ENCODE assay signal across 16 cellular contexts in the genomic region with DNA sequence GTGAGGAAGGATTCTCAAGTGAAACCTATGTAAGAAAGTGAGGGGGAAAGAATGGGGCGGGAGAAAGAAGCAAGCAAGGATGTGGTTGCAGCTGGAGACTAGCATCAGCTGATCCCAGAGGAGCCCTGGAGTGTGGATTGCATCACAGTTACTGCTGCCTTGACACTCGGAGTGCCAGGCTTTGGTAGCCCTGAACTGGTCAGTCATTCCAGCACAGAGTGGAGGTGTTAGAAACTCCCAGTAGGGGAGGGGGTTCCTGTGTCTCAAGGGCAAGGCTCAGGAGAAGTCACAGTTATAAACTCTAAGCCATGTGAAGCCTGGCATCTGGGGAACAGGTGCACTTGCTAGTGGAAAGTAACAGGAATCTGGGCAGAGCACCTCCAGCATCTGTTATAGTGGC. TPM values are rescaled to one million over a fixed set of nuclear protein-coding genes. Genes with fewer than 3 reads are reported as not detected.
DNase-seq lines count a peak whose midpoint lies in the region; ATAC-seq, FAIRE-seq and TF ChIP-seq lines count a peak whose summit lies in the region.
"Had no signal": no experiment of that assay in that cellular context is flagged by ENCODE, and none has a peak within 500 bp of the region (broad histone marks: within the 10 kb centered on the region; RNA-seq: fewer than 3 reads in every experiment).

No MANE protein-coding gene starts in this region.

- intact Hi-C loops in pancreas (cut with DNase I), result no loop called here
- intact Hi-C loops in ascending aorta (cut with DNase I), result no loop called here

- no peak overlapping the region for H2BK5ac ChIP-seq in H1 (ENCODE audit: low read depth, low read length)

- H3K79me1 ChIP-seq in H1 (ENCODE audit: low read depth, low read length), result no peaks in the 10 kb centered on the region; the same call in 1 of the 2 replicates

- TF ChIP-seq CTCF in H1 (IDR thresholded peaks at IDR 0.05; ENCODE audit: control extremely low read depth in 1 of 3, insufficient read depth in 1 of 3, low read depth in 1 of 3, low read length in 3 of 3) (no peak), pancreas (IDR thresholded peaks at IDR 0.05) (no peak), ascending aorta (IDR thresholded peaks at IDR 0.05) (no peak)

- no peak for TF ChIP-seq EP300 in H1 (IDR thresholded peaks at IDR 0.05; ENCODE audit: borderline replicate concordance in 1 of 2, low read depth in 2 of 2, low read length in 2 of 2)

- no peak overlapping the region for H2AK5ac ChIP-seq in H1 (ENCODE audit: low read depth, low read length)

- no peaks in the 10 kb centered on the region for H3K23me2 ChIP-seq in H1 (ENCODE audit: low read depth, low read length)

- H3K4me3 ChIP-seq in H1 (ENCODE audit: extremely low read depth in 1 of 4, insufficient read depth in 2 of 4, low read depth in 3 of 4, low read length in 4 of 4), result no peak overlapping the region
- no peak overlapping the region for H3K4me3 ChIP-seq in pancreas
- no peak overlapping the region for H3K4me3 ChIP-seq in ascending aorta
- H3K4me3 ChIP-seq: BLaER1 treated with 17β-estradiol and CSF1 and Interleukin-3, amounts not matched to agents 10 nM and 100 nM; GM23248; SJCRH30 had no signal

- POLR2A ChIA-PET in H1 (lab: Charles Lee; ENCODE audit: partially characterized antibody), result no interaction called here

- H4K8ac ChIP-seq in H1 (ENCODE audit: extremely low read depth, insufficient read depth, low read length), result no peak overlapping the region

- no peak overlapping the region for H3K14ac ChIP-seq in H1 (ENCODE audit: insufficient read length)

- H3K9ac ChIP-seq in H1 (replicated peaks in 1 of 4; ENCODE audit: extremely low read depth in 1 of 4, low read depth in 3 of 4, low read length in 3 of 4), result no peak overlapping the region
- H3K9ac ChIP-seq: BLaER1 treated with 17β-estradiol and CSF1 and Interleukin-3, amounts not matched to agents 10 nM and 100 nM; GM23248 had no signal

- CTCF ChIA-PET in H1 (lab: Charles Lee; ENCODE audit: partially characterized antibody), result interaction anchor here (0.5 to 2.3 kb wide), 6 partner anchors 10 to 264 kb away, joined by 3 to 10 read pairs (median 3); no protein-coding TSS in a partner anchor

- H3K27ac ChIP-seq in H1 (ENCODE audit: low read depth, low read length), result no peak overlapping the region
- H3K27ac ChIP-seq in pancreas, result no peak overlapping the region
- H3K27ac ChIP-seq in ascending aorta, result no peak overlapping the region
- H3K27ac ChIP-seq: BLaER1 treated with 17β-estradiol and CSF1 and Interleukin-3, amounts not matched to agents 10 nM and 100 nM; GM23248; SJCRH30 had no signal

- no peak overlapping the region for H2BK120ac ChIP-seq in H1 (replicated peaks; ENCODE audit: low read depth, low read length)

- no peak overlapping the region for H3K23ac ChIP-seq in H1 (ENCODE audit: insufficient read length)

- H3K27me3 ChIP-seq in H1 (replicated peaks in 1 of 4; ENCODE audit: control insufficient read depth in 3 of 4, extremely low read depth in 1 of 4, insufficient read depth in 3 of 4, low read length in 3 of 4), result no peaks in the 10 kb centered on the region
- H3K27me3 ChIP-seq in pancreas, result no peaks in the 10 kb centered on the region
- no peaks in the 10 kb centered on the region for H3K27me3 ChIP-seq in ascending aorta
- H3K27me3 ChIP-seq: BLaER1 treated with 17β-estradiol and CSF1 and Interleukin-3, amounts not matched to agents 10 nM and 100 nM; SJCRH30 had no signal

- no peak overlapping the region for H4K5ac ChIP-seq in H1 (ENCODE audit: insufficient read length, low read depth, low read length)

- H3K36me3 ChIP-seq in H1 (ENCODE audit: control insufficient read depth in 2 of 4, insufficient read depth in 4 of 4, low read length in 3 of 4), result no peaks in the 10 kb centered on the region
- H3K36me3 ChIP-seq in pancreas, result no peaks in the 10 kb centered on the region
- no peaks in the 10 kb centered on the region for H3K36me3 ChIP-seq in ascending aorta
- H3K36me3 ChIP-seq: BLaER1 treated with 17β-estradiol and CSF1 and Interleukin-3, amounts not matched to agents 10 nM and 100 nM; SJCRH30 had no signal

- no peak overlapping the region for H4K91ac ChIP-seq in H1 (replicated peaks; ENCODE audit: insufficient read length, low read length)

- no peaks in the 10 kb centered on the region for H3K9me3 ChIP-seq in H1 (ENCODE audit: insufficient read depth in 2 of 2, low read depth in 1 of 2, low read length in 1 of 2)
- no peaks in the 10 kb centered on the region for H3K9me3 ChIP-seq in pancreas
- no peaks in the 10 kb centered on the region for H3K9me3 ChIP-seq in ascending aorta
- H3K9me3 ChIP-seq: BLaER1 treated with 17β-estradiol and CSF1 and Interleukin-3, amounts not matched to agents 10 nM and 100 nM; SJCRH30 had no signal

- no peak overlapping the region for H2BK15ac ChIP-seq in H1 (ENCODE audit: low read length)

- DNase-seq in AG20443 (ENCODE audit: low spot score), result peak; percentile 16
- peak; percentile 11 to 73 for DNase-seq in NCI-H524 (lab: John Stamatoyannopoulos, UW)
- no peak for DNase-seq in H1 (ENCODE audit: low read depth in 1 of 2, low spot score in 2 of 2)
- peak in 3 of 6 donors; percentile 25 to 41 (median 26) for DNase-seq in pancreas
- DNase-seq in ascending aorta (ENCODE audit: low spot score in 2 of 2), result no peak
- no peak for DNase-seq in GM12891 (ENCODE audit: insufficient read length, low spot score)
- DNase-seq: CD8-positive, alpha-beta memory T cell; GF-D8; GM23248; KG1; NCI-H1092 treated with DMSO at 0.1 percent for 48 hours; PC-3; SJCRH30 had no signal

- no peak overlapping the region for H2BK20ac ChIP-seq in H1 (ENCODE audit: low read length)

- no peaks in the 10 kb centered on the region for H3K79me2 ChIP-seq in H1 (ENCODE audit: control insufficient read depth in 1 of 2, insufficient read depth in 2 of 2, low read length in 2 of 2)

- no peak overlapping the region for H3K56ac ChIP-seq in H1 (replicated peaks; ENCODE audit: insufficient read length, low read depth, low read length)

- no peak for FAIRE-seq in H1 (lab: Jason Lieb, UNC)
- FAIRE-seq in pancreas (lab: Jason Lieb, UNC), result no peak
- FAIRE-seq in GM12891 (lab: Jason Lieb, UNC), result no peak
- FAIRE-seq: GM12892 had no signal

- no peak for TF ChIP-seq RAD21 in H1 (IDR thresholded peaks at IDR 0.05 in 1 of 2, conservative IDR thresholded peaks at IDR 0.05 in 1 of 2; ENCODE audit: low read depth in 2 of 2, low read length in 2 of 2)

- ATAC-seq in pancreas, result peak; percentile 45 to 78 (median 61)
- ATAC-seq in HG02610 (IDR thresholded peaks at IDR 0.05; ENCODE audit: unreplicated experiment), result no peak
- ATAC-seq: PC-3 had no signal

- peaks cover 2 to 8% (median 3%) of the 10 kb centered on the region in 4 experiments; a peak in 5 of 7 replicates for H3K4me1 ChIP-seq in H1 (replicated peaks in 1 of 4; ENCODE audit: control insufficient read depth in 3 of 4, insufficient read depth in 4 of 4, low read length in 3 of 4)
- no peaks in the 10 kb centered on the region for H3K4me1 ChIP-seq in pancreas
- no peaks in the 10 kb centered on the region for H3K4me1 ChIP-seq in ascending aorta
- H3K4me1 ChIP-seq: SJCRH30 had no signal

- no peak overlapping the region for H3K4me2 ChIP-seq in H1 (ENCODE audit: insufficient read depth in 1 of 2, low read depth in 2 of 2, low read length in 2 of 2)

- H2BK12ac ChIP-seq in H1 (ENCODE audit: low read depth, low read length), result no peak overlapping the region

- TF ChIP-seq POLR2A in H1 (IDR thresholded peaks at IDR 0.05; ENCODE audit: control extremely low read depth in 1 of 2, low read depth in 2 of 2, low read length in 2 of 2) (no peak), GM12891 (IDR thresholded peaks at IDR 0.05; ENCODE audit: low read depth, low read length) (no peak)

- H2AFZ ChIP-seq in H1 (ENCODE audit: low read length), result no peak overlapping the region
- H2AFZ ChIP-seq: GM23248 had no signal

- H3K4ac ChIP-seq in H1 (replicated peaks; ENCODE audit: insufficient read length, low read depth, low read length), result no peak overlapping the region

- H3K18ac ChIP-seq in H1 (ENCODE audit: extremely low read depth, low read length), result no peak overlapping the region

- H4K20me1 ChIP-seq in H1 (replicated peaks in 1 of 2; ENCODE audit: control insufficient read depth in 1 of 2, insufficient read depth in 2 of 2, low read length in 2 of 2), result no peaks in the 10 kb centered on the region
- H4K20me1 ChIP-seq: BLaER1 treated with 17β-estradiol and CSF1 and Interleukin-3, amounts not matched to agents 10 nM and 100 nM had no signal

- WGBS in H1 (ENCODE audit: extremely low coverage in 1 of 2, insufficient coverage in 1 of 2, insufficient read length in 1 of 2, insufficient replicate concordance in 2 of 2, low coverage in 1 of 2, low lambda C conversion rate in 2 of 2, missing lambda C conversion rate in 1 of 2), 2 experiments, result 94% methylated on average over 2 of the region's 2 CpGs; no CpG with 5 or more reads in 1 of the 2 experiments
- 52 to 73% methylated on average over 2 of the region's 2 CpGs for WGBS in pancreas, 2 donors

TF ChIP-seq in GM12891, 5 proteins besides CTCF, POLR2A, EP300 and RAD21:
- TF ChIP-seq TAF1 (IDR thresholded peaks at IDR 0.05; ENCODE audit: low read depth, low read length) (no peak), SPI1 (IDR thresholded peaks at IDR 0.05; ENCODE audit: low read depth, low read length) (no peak), POU2F2 (IDR thresholded peaks at IDR 0.05; ENCODE audit: low read depth, low read length) (no peak)
TF ChIP-seq in GM12891: peak in this region for 0.

RNA-seq across cellular contexts. Expression of a gene that starts 23.5 kb away (rescaled TPM):
- 0.52 and 0.69 TPM in 2 replicates for total RNA-seq in H1 (2021; fragmentation: NEBNext Ultra II Directional; extraction: Animal tissue kit (Norgen Biotek cat#: 25700))
- polyA plus RNA-seq in H1 (2011; rRNA removed) (0.30 and 0.51 TPM in 2 replicates), pancreas (10 to 100 TPM in 1 of 2 donors, 1 to 10 TPM in 1; 8.6 to 50.3 TPM)
- polyA plus RNA-seq in H1 (2011; cell fraction: cytosol; rRNA removed), result 0.56 TPM
- polyA plus RNA-seq in H1 (2011; cell fraction: nucleus; rRNA removed), result 0.54 TPM
- 0.36 to 0.67 TPM (median 0.53 TPM) in 4 replicates for polyA plus RNA-seq in H1 (2012, experiment 1 of 2)
- polyA plus RNA-seq in H1 (2012, experiment 2 of 2), result not detected
- 0.47 TPM for polyA plus RNA-seq in H1 (2013, experiment 1 of 2)
- 0.42 TPM for polyA plus RNA-seq in H1 (2013, experiment 2 of 2)
- 0.25 and 1.4 TPM in 2 replicates for polyA minus RNA-seq in H1 (2011; rRNA and poly(A)+ RNA removed)
- polyA minus RNA-seq in H1 (2011; cell fraction: cytosol; rRNA and poly(A)+ RNA removed), result not detected
- polyA minus RNA-seq in H1 (2011; cell fraction: nucleus; rRNA and poly(A)+ RNA removed), result 1.1 TPM
- total RNA-seq in pancreas (1 to 10 TPM in 5 of 6 donors, under 1 TPM in 1; 0.95 to 8.4 (median 2.9) TPM), ascending aorta (0.43 TPM)
- polyA plus RNA-seq in GM12891 (2012; ENCODE audit: low read depth, missing spikeins), result not detected
- total RNA-seq: GM23248, PC-3, SJCRH30 had no signal
- polyA plus RNA-seq: CD8-positive, alpha-beta memory T cell had no signal

Comparison
In these comparisons a context has a peak if more than half of its experiments do, and no peak if none do; other contexts are left out.
1. DNase-seq: peak in AG20443 (single experiment) and NCI-H524 (2 of 2); none in H1 (0 of 2), ascending aorta (0 of 2) and GM12891 (single experiment).